ENCODE assay signal across 9 cellular contexts in genomic region chr10:31966681-31967080, GRCh38.
"Had no signal": no experiment of that assay in that cellular context is flagged by ENCODE, and none has a peak within 500 bp of the region (broad histone marks: within the 10 kb centered on the region; RNA-seq: fewer than 3 reads in every experiment).

No MANE protein-coding gene starts in this region.

- H3K4me3 Mint-ChIP-seq: GM23338, H9, HFFc6 had no signal

- H3K9ac ChIP-seq: GM23248 had no signal

- ATAC-seq: GM23338, HCT116 had no signal

- H3K4me3 ChIP-seq: GM23248, GM23338, HAP-1 had no signal

- H3K36me3 ChIP-seq: HAP-1 had no signal

- H3K27ac Mint-ChIP-seq: GM23338, H9, HFFc6 had no signal

- H3K27ac ChIP-seq: GM23248 had no signal

- H3K4me2 ChIP-seq: GM23338 had no signal

- H3K9me3 ChIP-seq: HAP-1 had no signal

- H2AFZ ChIP-seq: GM23248, GM23338 had no signal

- H3K9me3 Mint-ChIP-seq: GM23338, H9, HFFc6 had no signal

- DNase-seq: GM23248, GOT3, H7, H9, HCEC 1CT, HFFc6 had no signal

- H3K4me1 ChIP-seq: HAP-1 had no signal

- H3K4me1 Mint-ChIP-seq: GM23338 had no signal
